Comparison of ENCODE assay signal across 13 cellular contexts in genomic region chr2:19648583-19648982, GRCh38.
DNase-seq lines count a peak whose midpoint lies in the region; ATAC-seq, FAIRE-seq and TF ChIP-seq lines count a peak whose summit lies in the region.
"Had no signal": no experiment of that assay in that cellular context is flagged by ENCODE, and none has a peak within 500 bp of the region (broad histone marks: within the 10 kb centered on the region; RNA-seq: fewer than 3 reads in every experiment).

No MANE protein-coding gene starts in this region.

- DNase-seq in AG08395 (ENCODE audit: low spot score) (peak; percentile 75), HTR-8/SVneo (ENCODE audit: insufficient read length, low spot score) (peak; percentile 60), coronary artery (ENCODE audit: low spot score) (peak; percentile 76), iris pigment epithelial cell (ENCODE audit: low read depth) (peak; percentile 91), COLO829 (ENCODE audit: low spot score) (no peak)
- DNase-seq: MV-4-11; NCI-H524; occipital lobe; stimulated activated CD4-positive, alpha-beta T cell treated with anti-CD3 and anti-CD28 coated beads, Interleukin-2, amount 100 ng/mL, for 24 hours had no signal

- no peak overlapping the region for H3K4me3 ChIP-seq in coronary artery

- FAIRE-seq in HTR-8/SVneo (lab: Jason Lieb, UNC) = peak; percentile 88

- TF ChIP-seq CTCF in coronary artery (IDR thresholded peaks at IDR 0.05) = no peak

- H3K27ac ChIP-seq in coronary artery = peak overlapping the region in 1 of 2 donors; percentile 48

- ATAC-seq in GM18873 (IDR thresholded peaks at IDR 0.05; ENCODE audit: low FRiP score, unreplicated experiment) (no peak), HG03175 (IDR thresholded peaks at IDR 0.05; ENCODE audit: unreplicated experiment) (no peak), GM19455 (IDR thresholded peaks at IDR 0.05; ENCODE audit: unreplicated experiment) (no peak)
- ATAC-seq: stimulated activated memory B cell treated with anti-CD40 and anti-IgM and Interleukin-4, amounts not matched to agents 10 μg/mL and 1 μg/mL and 100 μg/mL, for 72 hours had no signal
